Comparison of ENCODE assay signal across 27 cellular contexts in genomic region chr1:219414250-219414649, GRCh38.
"Had no signal": no experiment of that assay in that cellular context is flagged by ENCODE, and none has a peak within 500 bp of the region (broad histone marks: within the 10 kb centered on the region; RNA-seq: fewer than 3 reads in every experiment).

No MANE protein-coding gene starts in this region.

- H3K9me3 ChIP-seq: MG63 had no signal

- H3K27ac Mint-ChIP-seq: activated B cell treated with CpG ODN at 0.5 μM for 24 hours; activated CD4-positive, alpha-beta T cell treated with anti-CD3 and anti-CD28 coated beads, Interleukin-2, amount 10 ng/mL, durations not matched to agents 24 days and 14 days; activated CD8-positive, alpha-beta memory T cell treated with anti-CD3 and anti-CD28 coated beads, Interleukin-2, amount 10 ng/mL, durations not matched to agents 7 days and 5 days; activated naive CD4-positive, alpha-beta T cell treated with anti-CD3 and anti-CD28 coated beads for 36 hours; activated naive CD8-positive, alpha-beta T cell; activated T-cell treated with anti-CD3 and anti-CD28 coated beads, Interleukin-2, amount 50 U/mL, for 24 hours; activated T-helper 1 cell treated with anti-CD3 and anti-CD28 coated beads, Interleukin-12 subunit alpha, Interleukin-12 subunit beta, Interleukin-2, Interleukin-4 antibody, amounts not matched to agents 30 ng/mL and 10 ng/mL and 1 ng/mL, durations not matched to agents 14 hours and 24 hours and 36 hours; brain; T-cell had no signal

- ATAC-seq: activated CD8-positive, alpha-beta memory T cell treated with anti-CD3 and anti-CD28 coated beads, Interleukin-2, amount 10 ng/mL, durations not matched to agents 7 days and 5 days; T-cell had no signal

- H3K4me3 ChIP-seq: MG63 had no signal

- H3K9me3 Mint-ChIP-seq: activated B cell treated with CpG ODN at 0.5 μM for 24 hours; activated CD4-positive, alpha-beta T cell treated with anti-CD3 and anti-CD28 coated beads, Interleukin-2, amount 10 ng/mL, durations not matched to agents 24 days and 14 days; activated naive CD4-positive, alpha-beta T cell treated with anti-CD3 and anti-CD28 coated beads for 36 hours; activated T-cell treated with anti-CD3 and anti-CD28 coated beads, Interleukin-2, amount 50 U/mL, for 24 hours; activated T-helper 1 cell treated with anti-CD3 and anti-CD28 coated beads, Interleukin-12 subunit alpha, Interleukin-12 subunit beta, Interleukin-2, Interleukin-4 antibody, amounts not matched to agents 30 ng/mL and 10 ng/mL and 1 ng/mL, durations not matched to agents 14 hours and 24 hours and 36 hours; brain; T-cell had no signal

- FAIRE-seq: astrocyte, RCC 7860, TTC549 had no signal

- H3K27ac ChIP-seq: KMS-11 had no signal

- DNase-seq: activated B cell treated with CpG ODN at 0.5 μM for 24 hours; activated CD4-positive, alpha-beta T cell treated with anti-CD3 and anti-CD28 coated beads for 1 hour; activated CD4-positive, alpha-beta T cell treated with anti-CD3 and anti-CD28 coated beads, Interleukin-2, amount 10 ng/mL, durations not matched to agents 24 days and 14 days; activated CD4-positive, alpha-beta T cell treated with anti-CD3 and anti-CD28 coated beads, Interleukin-2, amount 50 U/mL, for 48 hours; activated CD8-positive, alpha-beta memory T cell treated with anti-CD3 and anti-CD28 coated beads, Interleukin-2, amount 10 ng/mL, durations not matched to agents 7 days and 5 days; activated effector memory CD4-positive, alpha-beta T cell treated with anti-CD3 and anti-CD28 coated beads, Interleukin-2, amount 50 U/mL, for 16 hours; activated naive CD4-positive, alpha-beta T cell treated with anti-CD3 and anti-CD28 coated beads for 36 hours; activated T-cell treated with anti-CD3 and anti-CD28 coated beads, Interleukin-2, amount 50 U/mL, for 24 hours; amygdala; MG63; MV-4-11; NCI-H187; NCI-H2171; NCI-H2227 treated with DMSO at 0.1 percent for 48 hours; NCI-H446 treated with DMSO at 0.1 percent for 48 hours; NCI-H524 treated with DMSO at 0.1 percent for 48 hours; SHP77 treated with DMSO at 0.1 percent for 48 hours; T-cell; T-helper 2 cell; T1000 had no signal

- H3K27me3 ChIP-seq: MG63 had no signal

- H3K36me3 Mint-ChIP-seq: activated CD8-positive, alpha-beta memory T cell treated with anti-CD3 and anti-CD28 coated beads, Interleukin-2, amount 10 ng/mL, durations not matched to agents 7 days and 5 days; activated naive CD8-positive, alpha-beta T cell; brain; T-cell had no signal

- H3K36me3 ChIP-seq: MG63 had no signal

- H3K9ac ChIP-seq: KMS-11 had no signal

- H3K4me2 ChIP-seq: KMS-11 had no signal

- H3K4me3 Mint-ChIP-seq: activated B cell treated with CpG ODN at 0.5 μM for 24 hours; activated CD4-positive, alpha-beta T cell treated with anti-CD3 and anti-CD28 coated beads, Interleukin-2, amount 10 ng/mL, durations not matched to agents 24 days and 14 days; activated CD8-positive, alpha-beta memory T cell treated with anti-CD3 and anti-CD28 coated beads, Interleukin-2, amount 10 ng/mL, durations not matched to agents 7 days and 5 days; activated naive CD4-positive, alpha-beta T cell treated with anti-CD3 and anti-CD28 coated beads for 36 hours; activated naive CD8-positive, alpha-beta T cell; activated T-cell treated with anti-CD3 and anti-CD28 coated beads, Interleukin-2, amount 50 U/mL, for 24 hours; activated T-helper 1 cell treated with anti-CD3 and anti-CD28 coated beads, Interleukin-12 subunit alpha, Interleukin-12 subunit beta, Interleukin-2, Interleukin-4 antibody, amounts not matched to agents 30 ng/mL and 10 ng/mL and 1 ng/mL, durations not matched to agents 14 hours and 24 hours and 36 hours; brain; T-cell had no signal

- H3K27me3 Mint-ChIP-seq: activated B cell treated with CpG ODN at 0.5 μM for 24 hours; activated CD4-positive, alpha-beta T cell treated with anti-CD3 and anti-CD28 coated beads, Interleukin-2, amount 10 ng/mL, durations not matched to agents 24 days and 14 days; activated naive CD8-positive, alpha-beta T cell; activated T-cell treated with anti-CD3 and anti-CD28 coated beads, Interleukin-2, amount 50 U/mL, for 24 hours; brain; T-cell had no signal

- H3K4me1 Mint-ChIP-seq: activated B cell treated with CpG ODN at 0.5 μM for 24 hours; activated CD4-positive, alpha-beta T cell treated with anti-CD3 and anti-CD28 coated beads, Interleukin-2, amount 10 ng/mL, durations not matched to agents 24 days and 14 days; activated CD8-positive, alpha-beta memory T cell treated with anti-CD3 and anti-CD28 coated beads, Interleukin-2, amount 10 ng/mL, durations not matched to agents 7 days and 5 days; T-cell had no signal
